In the genomic region with DNA sequence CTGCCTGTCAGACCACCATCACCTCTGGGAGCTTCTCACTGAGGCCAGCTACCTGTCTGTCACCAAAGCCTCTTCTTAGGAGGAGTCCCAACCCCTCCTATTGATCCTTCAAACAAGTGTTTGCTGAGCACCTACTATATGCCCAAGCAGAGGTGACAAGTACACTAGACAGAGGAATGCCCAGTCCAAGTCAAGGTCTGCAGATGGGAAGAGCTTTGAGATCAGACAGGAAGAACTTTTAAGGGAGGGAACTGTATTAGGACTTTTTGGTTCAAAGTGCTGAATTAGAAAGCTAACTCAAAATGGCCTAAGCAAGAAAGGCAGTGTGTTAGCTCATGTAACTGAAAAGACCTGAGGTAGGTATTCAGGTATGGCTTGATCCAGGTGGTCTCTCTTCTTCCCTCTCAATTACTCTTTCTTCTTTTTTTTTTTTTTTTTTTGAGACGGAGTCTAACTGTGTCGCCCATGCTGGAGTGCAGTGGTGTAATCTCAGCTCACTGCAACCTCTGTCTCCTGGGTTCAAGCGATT, we compare ENCODE assay signal across 16 cellular contexts. TPM values are rescaled to one million over a fixed set of nuclear protein-coding genes. Genes with fewer than 3 reads are reported as not detected.
DNase-seq lines count a peak whose midpoint lies in the region; ATAC-seq, FAIRE-seq and TF ChIP-seq lines count a peak whose summit lies in the region.
"Had no signal": no experiment of that assay in that cellular context is flagged by ENCODE, and none has a peak within 500 bp of the region (broad histone marks: within the 10 kb centered on the region; RNA-seq: fewer than 3 reads in every experiment).

No MANE protein-coding gene starts in this region.

- ATAC-seq in K562 = no peak
- ATAC-seq: GM12878, HCT116 had no signal

- no peak for TF ChIP-seq CTCF in HEK293 (tag by site-specific recombination; IDR thresholded peaks at IDR 0.05)
- TF ChIP-seq CTCF in K562 (IDR thresholded peaks at IDR 0.05 in 2 of 3, conservative IDR thresholded peaks at IDR 0.05 in 1 of 3; ENCODE audit: insufficient read depth in 2 of 3, low read depth in 1 of 3, low read length in 3 of 3) = no peak
- TF ChIP-seq CTCF in mammary epithelial cell (conservative IDR thresholded peaks at IDR 0.05 in 1 of 2, IDR thresholded peaks at IDR 0.05 in 1 of 2; ENCODE audit: extremely low read depth in 1 of 2, insufficient read depth in 1 of 2, low read depth in 1 of 2, low read length in 2 of 2) = no peak

- FAIRE-seq in K562 (lab: Jason Lieb, UNC) (no peak), small intestine (lab: Jason Lieb, UNC) (no peak)
- FAIRE-seq: GM12878, GM18507, H54 had no signal

- TF ChIP-seq POLR2A in K562 (conservative IDR thresholded peaks at IDR 0.05) = no peak

- no peaks in the 10 kb centered on the region for H4K20me1 ChIP-seq in K562 (replicated peaks; ENCODE audit: control insufficient read depth, insufficient read depth, low read length)
- H4K20me1 ChIP-seq in mammary epithelial cell (ENCODE audit: insufficient read depth, low read length) = no peaks in the 10 kb centered on the region

- H3K36me3 ChIP-seq in HEK293 (ENCODE audit: control insufficient read depth in 2 of 2, insufficient read depth in 1 of 2, low read length in 2 of 2) (no peaks in the 10 kb centered on the region), K562 (ENCODE audit: control insufficient read depth, insufficient read depth, low read length) (peaks cover 1% of the 10 kb centered on the region; the same call in 1 of the 3 replicates), mucosa of rectum (ENCODE audit: control insufficient read depth in 2 of 2, insufficient read depth in 2 of 2, low read length in 2 of 2) (no peaks in the 10 kb centered on the region), small intestine (ENCODE audit: control insufficient read depth in 2 of 2, insufficient read depth in 2 of 2, low read length in 2 of 2) (no peaks in the 10 kb centered on the region), mammary epithelial cell (ENCODE audit: insufficient read depth, low read length) (no peaks in the 10 kb centered on the region)
- H3K36me3 ChIP-seq: BLaER1 treated with 17β-estradiol and CSF1 and Interleukin-3, amounts not matched to agents 10 nM and 100 nM had no signal

- H2AFZ ChIP-seq in K562 (ENCODE audit: low read depth, low read length) (no peak overlapping the region), mammary epithelial cell (ENCODE audit: low read depth, low read length) (no peak overlapping the region)

- no TSS peak for BruUV-seq in K562 (replicated peaks; lab: Mats Ljungman, UMichigan)
- BruUV-seq in mammary epithelial cell (replicated peaks; lab: Mats Ljungman, UMichigan) = no TSS peak

- H3K9me3 ChIP-seq in HEK293 (ENCODE audit: control insufficient read depth, insufficient read depth, low read depth, low read length) (no peaks in the 10 kb centered on the region), K562 (replicated peaks; ENCODE audit: control insufficient read depth, insufficient read depth, low read depth, low read length) (no peaks in the 10 kb centered on the region), mucosa of rectum (ENCODE audit: control insufficient read depth in 2 of 2, low read length in 2 of 2) (no peaks in the 10 kb centered on the region), small intestine (ENCODE audit: control insufficient read depth, low read depth) (no peaks in the 10 kb centered on the region), mammary epithelial cell (replicated peaks; ENCODE audit: insufficient read depth, low read length) (no peaks in the 10 kb centered on the region)
- H3K9me3 ChIP-seq: BLaER1 treated with 17β-estradiol and CSF1 and Interleukin-3, amounts not matched to agents 10 nM and 100 nM had no signal

- dilution Hi-C loops in mammary epithelial cell (cut with HindIII; ENCODE audit: low sequenced_read_pairs) = no loop called here

- no peak overlapping the region for H3K4me3 ChIP-seq in HEK293 (ENCODE audit: low read depth, low read length)
- H3K4me3 ChIP-seq in K562 = no peak overlapping the region
- H3K4me3 ChIP-seq in mucosa of rectum (ENCODE audit: low read length in 2 of 2) = peak overlapping the region in 1 of 2 donors; percentile 10
- no peak overlapping the region for H3K4me3 ChIP-seq in small intestine (ENCODE audit: low read depth in 1 of 2, low read length in 2 of 2)
- H3K4me3 ChIP-seq in mammary epithelial cell (replicated peaks in 1 of 3; ENCODE audit: insufficient read depth in 1 of 3, low read depth in 2 of 3, low read length in 3 of 3) = no peak overlapping the region
- H3K4me3 ChIP-seq: BLaER1 treated with 17β-estradiol and CSF1 and Interleukin-3, amounts not matched to agents 10 nM and 100 nM; GM12878 had no signal

- POLR2A ChIA-PET in HEK293 (lab: Yijun Ruan, JAX) = no interaction called here
- POLR2A ChIA-PET in K562 (lab: Yijun Ruan, JAX) = no interaction called here

- CTCF ChIA-PET in HEK293 (lab: Yijun Ruan, JAX) = interaction anchor here (0.6 to 11.7 kb wide), 6 partner anchors 21 to 417 kb away, joined by 3 to 136 read pairs (median 5); partner anchors contain the start of gene OXTR
- CTCF ChIA-PET in K562 (lab: Yijun Ruan, JAX; ENCODE audit: low intra/inter-chr PET ratio) = no interaction called here
- CTCF ChIA-PET in mammary epithelial cell (lab: Charles Lee; ENCODE audit: low non-redundant PET) = no interaction called here

- intact Hi-C loops in K562 (cut with micrococcal nuclease) = no loop called here
- intact Hi-C loops in mammary epithelial cell (cut with micrococcal nuclease) = no loop called here

- no peak for DNase-seq in K562 (ENCODE audit: extremely low read depth in 1 of 4, low spot score in 3 of 4)
- no peak for DNase-seq in small intestine
- no peak for DNase-seq in MV-4-11 (lab: John Stamatoyannopoulos, UW)
- no peak for DNase-seq in mammary epithelial cell
- DNase-seq in LoVo (ENCODE audit: low spot score) = no peak
- DNase-seq: 8988T; CD4-positive, CD25-positive, alpha-beta regulatory T cell; DMS 273 treated with DMSO at 0.1 percent for 48 hours; IMR-90 had no signal

- peaks cover 5% of the 10 kb centered on the region; the same call in 1 of the 2 replicates for H3K4me1 ChIP-seq in HEK293 (ENCODE audit: control insufficient read depth, insufficient read depth, low read length)
- H3K4me1 ChIP-seq in K562 (replicated peaks in 1 of 2; ENCODE audit: control insufficient read depth in 2 of 2, insufficient read depth in 2 of 2, low read length in 2 of 2) = peaks cover 0 to 7% of the 10 kb centered on the region in 2 experiments; a peak in 4 of 5 replicates
- peaks cover 29 to 35% of the 10 kb centered on the region in 2 donors for H3K4me1 ChIP-seq in mucosa of rectum (ENCODE audit: control insufficient read depth in 2 of 2, insufficient read depth in 2 of 2, low read length in 2 of 2)
- peaks cover 6% of the 10 kb centered on the region in 2 donors for H3K4me1 ChIP-seq in small intestine (ENCODE audit: control insufficient read depth in 2 of 2, insufficient read depth in 1 of 2, low read depth in 1 of 2, low read length in 1 of 2)
- H3K4me1 ChIP-seq in mammary epithelial cell (ENCODE audit: insufficient read depth, low read length) = peaks cover 33% of the 10 kb centered on the region

- H3K4me2 ChIP-seq in K562 (ENCODE audit: insufficient read depth, low read length) (no peak overlapping the region), mammary epithelial cell (ENCODE audit: insufficient read depth, low read depth, low read length) (no peak overlapping the region)
- H3K4me2 ChIP-seq: BLaER1 treated with 17β-estradiol and CSF1 and Interleukin-3, amounts not matched to agents 10 nM and 100 nM had no signal

- H3K9ac ChIP-seq in K562 (ENCODE audit: insufficient read depth in 1 of 2, low read depth in 2 of 2, low read length in 2 of 2) (no peak overlapping the region), mucosa of rectum (ENCODE audit: low read depth in 1 of 2, low read length in 2 of 2) (no peak overlapping the region), mammary epithelial cell (ENCODE audit: insufficient read depth, low read length) (no peak overlapping the region)
- H3K9ac ChIP-seq: BLaER1 treated with 17β-estradiol and CSF1 and Interleukin-3, amounts not matched to agents 10 nM and 100 nM had no signal

- H3K27me3 ChIP-seq in K562 (ENCODE audit: control insufficient read depth in 2 of 2, insufficient read depth in 2 of 2, low read length in 2 of 2) (peaks cover 3 to 14% of the 10 kb centered on the region in 2 experiments; a peak in 4 of 5 replicates), mucosa of rectum (ENCODE audit: control insufficient read depth in 2 of 2, insufficient read depth in 2 of 2, low read length in 2 of 2) (no peaks in the 10 kb centered on the region), small intestine (ENCODE audit: control insufficient read depth in 2 of 2, insufficient read depth in 2 of 2, low read length in 2 of 2) (no peaks in the 10 kb centered on the region), mammary epithelial cell (ENCODE audit: insufficient read depth, low read length) (no peaks in the 10 kb centered on the region)
- H3K27me3 ChIP-seq: BLaER1 treated with 17β-estradiol and CSF1 and Interleukin-3, amounts not matched to agents 10 nM and 100 nM had no signal

- H3K27ac ChIP-seq in HEK293 (ENCODE audit: extremely low read depth, low read depth, low read length) (no peak overlapping the region), K562 (ENCODE audit: extremely low read depth, low read depth, low read length) (no peak overlapping the region), mucosa of rectum (ENCODE audit: low read depth in 2 of 2, low read length in 2 of 2) (peak overlapping the region; percentile 91 to 93), small intestine (ENCODE audit: low read depth in 1 of 2, low read length in 1 of 2) (peak overlapping the region; percentile 66 to 92), mammary epithelial cell (ENCODE audit: insufficient read depth, low read depth, low read length) (no peak overlapping the region)
- H3K27ac ChIP-seq: BLaER1 treated with 17β-estradiol and CSF1 and Interleukin-3, amounts not matched to agents 10 nM and 100 nM had no signal

- TF ChIP-seq EP300 in K562 (IDR thresholded peaks at IDR 0.05; ENCODE audit: low read length) = no peak

- TF ChIP-seq RAD21 in K562 (CRISPR knock-in tag; conservative IDR thresholded peaks at IDR 0.05 in 1 of 2, IDR thresholded peaks at IDR 0.05 in 1 of 2) = no peak

- no peaks in the 10 kb centered on the region for H3K9me1 ChIP-seq in K562 (ENCODE audit: control insufficient read depth, insufficient read depth, low read length)

- H3K79me2 ChIP-seq in K562 (ENCODE audit: control insufficient read depth, insufficient read depth, low read length) = peaks cover 14% of the 10 kb centered on the region
- H3K79me2 ChIP-seq in mammary epithelial cell (ENCODE audit: insufficient read depth, low read length) = peaks cover 14% of the 10 kb centered on the region

- WGBS in K562 (ENCODE audit: insufficient coverage, low coverage, missing lambda C conversion rate) = 6% methylated on average over 2 of the region's 3 CpGs
- WGBS in small intestine, 3 donors = 58 to 85% (median 82%) methylated on average over 3 of the region's 3 CpGs
- no CpG with 5 or more reads among the region's 3 CpGs for WGBS in mammary epithelial cell (ENCODE audit: low coverage, missing lambda C conversion rate)

- in situ Hi-C loops in K562 (cut with MboI) = no loop called here
- in situ Hi-C loops in mammary epithelial cell (cut with MboI; ENCODE audit: low sequenced_read_pairs in 2 of 2) = no loop called here

RNA-seq across cellular contexts. Expression of gene RAD18, which starts 3.6 kb away (rescaled TPM):
- total RNA-seq in K562 (2011; cell fraction: chromatin; rRNA removed; ENCODE audit: low replicate concordance) = 50.6 and 94.1 TPM in 2 replicates
- 25.5 and 27.8 TPM in 2 replicates for total RNA-seq in K562 (2011; cell fraction: nucleolus; rRNA removed)
- 43.8 and 68.4 TPM in 2 replicates for total RNA-seq in K562 (2011; cell fraction: nucleoplasm; rRNA removed)
- total RNA-seq in K562 (2014; rRNA removed) (20.1 and 26.7 TPM in 2 replicates), K562 (2014; rRNA removed; fragmentation: Illumina TruSeq; extraction: Trizol) (43.4 and 47.6 TPM in 2 replicates), K562 (2015; rRNA removed; fragmentation: Illumina TruSeq; extraction: Trizol) (31.7 and 34.4 TPM in 2 replicates), K562 (2021) (49.4 and 55.9 TPM in 2 replicates), mammary epithelial cell (10 to 100 TPM; 11.5 to 27.0 TPM)
- polyA plus RNA-seq in K562 (2011; rRNA removed) (33.2 and 46.3 TPM in 2 replicates), K562 (2014; fragmentation: Illumina TruSeq; extraction: Trizol) (29.3 and 41.4 TPM in 2 replicates), K562 (2014; fragmentation: Nextera tagmentation; extraction: Ambion mirVana) (10 to 100 TPM; 19.2 to 23.2 TPM), K562 (2014; rRNA removed) (26.3 and 29.1 TPM in 2 replicates), small intestine (10 to 100 TPM in 1 of 3 donors, 1 to 10 TPM in 2; 6.2 to 16.3 (median 9.9) TPM), mammary epithelial cell (18.4 TPM)
- polyA plus RNA-seq in K562 (2011; cell fraction: cytosol; rRNA removed) = 30.6 and 34.2 TPM in 2 replicates
- polyA plus RNA-seq in K562 (2011; cell fraction: nucleus; rRNA removed) = 42.3 and 48.7 TPM in 2 replicates
- 17.6 and 24.0 TPM in 2 replicates for polyA plus RNA-seq in K562 (2012)
- 52.2 and 61.5 TPM in 2 replicates for polyA minus RNA-seq in K562 (2011; rRNA and poly(A)+ RNA removed)
- 17.5 and 21.3 TPM in 2 replicates for polyA minus RNA-seq in K562 (2011; cell fraction: cytosol; rRNA and poly(A)+ RNA removed)
- 72.3 and 83.2 TPM in 2 replicates for polyA minus RNA-seq in K562 (2011; cell fraction: nucleus; rRNA and poly(A)+ RNA removed)
- polyA minus RNA-seq in mammary epithelial cell = 14.9 TPM

Comparison
In these comparisons a context has a peak if more than half of its experiments do, and no peak if none do; other contexts are left out.
1. H3K27ac ChIP-seq: peak in mucosa of rectum (2 of 2) and small intestine (2 of 2); none in HEK293 (single experiment), K562 (single experiment) and mammary epithelial cell (single experiment).